In the genomic region with DNA sequence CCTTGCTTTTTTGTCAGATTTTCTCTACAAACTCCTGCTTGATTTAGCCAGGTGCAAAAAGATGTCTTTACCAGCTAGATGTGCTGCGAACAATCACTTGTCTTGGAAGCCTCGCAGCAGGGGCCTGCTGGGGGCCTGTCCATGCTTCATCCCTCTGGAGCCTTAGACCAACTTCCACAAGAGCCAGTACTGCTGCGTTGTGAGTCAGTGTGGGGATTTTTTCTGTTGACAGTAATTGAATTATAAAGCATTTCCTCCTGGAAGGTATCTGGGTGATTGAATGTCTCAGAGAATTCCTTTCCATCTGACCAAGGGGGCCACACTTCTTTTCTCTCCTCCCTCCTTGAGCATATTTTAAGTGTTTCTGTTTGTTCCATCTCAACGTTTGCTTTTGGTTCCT, we compare ENCODE assay signal across 1 cellular context.
TF ChIP-seq lines count a peak whose summit lies in the region.

No MANE protein-coding gene starts in this region.

TF ChIP-seq in SK-N-SH treated with all-trans-retinoic acid at 6 μM for 48 hours, 23 proteins besides CTCF, POLR2A, EP300 and RAD21 (continued from another document):
- TF ChIP-seq, protein P1, sequence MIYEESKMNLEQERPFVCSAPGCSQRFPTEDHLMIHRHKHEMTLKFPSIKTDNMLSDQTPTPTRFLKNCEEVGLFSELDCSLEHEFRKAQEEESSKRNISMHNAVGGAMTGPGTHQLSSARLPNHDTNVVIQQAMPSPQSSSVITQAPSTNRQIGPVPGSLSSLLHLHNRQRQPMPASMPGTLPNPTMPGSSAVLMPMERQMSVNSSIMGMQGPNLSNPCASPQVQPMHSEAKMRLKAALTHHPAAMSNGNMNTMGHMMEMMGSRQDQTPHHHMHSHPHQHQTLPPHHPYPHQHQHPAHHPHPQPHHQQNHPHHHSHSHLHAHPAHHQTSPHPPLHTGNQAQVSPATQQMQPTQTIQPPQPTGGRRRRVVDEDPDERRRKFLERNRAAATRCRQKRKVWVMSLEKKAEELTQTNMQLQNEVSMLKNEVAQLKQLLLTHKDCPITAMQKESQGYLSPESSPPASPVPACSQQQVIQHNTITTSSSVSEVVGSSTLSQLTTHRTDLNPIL (CRISPR knock-in tag; IDR thresholded peaks at IDR 0.05; ENCODE audit: low read depth) = peak; percentile 53; the same call in 1 of the 2 replicates
- no peak for TF ChIP-seq ZNF565 (CRISPR knock-in tag; conservative IDR thresholded peaks at IDR 0.05; ENCODE audit: low read depth)
